ENCODE assay signal across 15 cellular contexts in the genomic region with DNA sequence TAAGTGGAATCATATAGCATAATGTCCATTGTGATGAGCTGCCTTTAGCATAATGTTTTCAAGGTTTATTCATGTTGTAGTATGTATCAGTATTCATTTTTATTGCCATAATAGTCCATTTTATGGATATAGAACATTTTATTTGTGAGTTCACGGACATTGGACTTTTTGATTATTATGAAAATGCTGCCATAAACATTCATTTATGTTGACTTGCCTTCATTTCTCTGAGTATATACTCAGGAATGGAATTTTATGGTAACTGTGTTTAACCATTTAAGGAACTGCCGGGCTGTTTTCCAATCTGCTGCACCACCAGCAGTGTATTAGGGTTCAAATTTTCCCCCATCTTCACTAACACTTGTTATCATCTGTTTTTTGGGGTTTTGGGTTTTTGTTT. TPM values are rescaled to one million over a fixed set of nuclear protein-coding genes. Genes with fewer than 3 reads are reported as not detected.
DNase-seq lines count a peak whose midpoint lies in the region; ATAC-seq and TF ChIP-seq lines count a peak whose summit lies in the region.
"Had no signal": no experiment of that assay in that cellular context is flagged by ENCODE, and none has a peak within 500 bp of the region (broad histone marks: within the 10 kb centered on the region; RNA-seq: fewer than 3 reads in every experiment).

No MANE protein-coding gene starts in this region.

- H3K4me3 ChIP-seq in transverse colon = no peak overlapping the region
- H3K4me3 ChIP-seq: A549, BLaER1, HAP-1 had no signal

- H3K4me3 Mint-ChIP-seq in natural killer cell (no peak overlapping the region), T-helper 17 cell (no peak overlapping the region), memory B cell (no peak overlapping the region)
- H3K4me3 Mint-ChIP-seq in natural killer cell treated with Interleukin-12 subunit alpha and Interleukin-12 subunit beta and Interleukin-15 and Interleukin-18, amount 100 ng/mL, for 72 hours = no peak overlapping the region
- H3K4me3 Mint-ChIP-seq: CD14-positive monocyte had no signal

- no peak for TF ChIP-seq EP300 in transverse colon (IDR thresholded peaks at IDR 0.05; ENCODE audit: low read depth)

- no peaks in the 10 kb centered on the region for H3K27me3 ChIP-seq in transverse colon
- H3K27me3 ChIP-seq: BLaER1 had no signal

- no peaks in the 10 kb centered on the region for H3K9me3 ChIP-seq in T-helper 17 cell (ENCODE audit: control insufficient read depth, low read length, poor library complexity, severe bottlenecking)
- H3K9me3 ChIP-seq in transverse colon = no peaks in the 10 kb centered on the region
- H3K9me3 ChIP-seq: A549, Caco-2, HAP-1 had no signal

- H3K36me3 ChIP-seq in transverse colon = no peaks in the 10 kb centered on the region
- H3K36me3 ChIP-seq: HAP-1 had no signal

- H3K36me3 Mint-ChIP-seq in natural killer cell (no peaks in the 10 kb centered on the region), T-helper 17 cell (ENCODE audit: low read depth) (peaks cover 2% of the 10 kb centered on the region), memory B cell (peaks cover 14% of the 10 kb centered on the region)
- peaks cover 6% of the 10 kb centered on the region for H3K36me3 Mint-ChIP-seq in natural killer cell treated with Interleukin-12 subunit alpha and Interleukin-12 subunit beta and Interleukin-15 and Interleukin-18, amount 100 ng/mL, for 72 hours

- H3K4me1 Mint-ChIP-seq in natural killer cell = peaks cover 62 to 63% of the 10 kb centered on the region in 2 donors
- H3K4me1 Mint-ChIP-seq in natural killer cell treated with Interleukin-12 subunit alpha and Interleukin-12 subunit beta and Interleukin-15 and Interleukin-18, amount 100 ng/mL, for 72 hours (ENCODE audit: low read depth in 2 of 2) = peaks cover 52 to 56% of the 10 kb centered on the region in 2 donors
- H3K4me1 Mint-ChIP-seq in T-helper 17 cell = peaks cover 45% of the 10 kb centered on the region
- H3K4me1 Mint-ChIP-seq in memory B cell = peaks cover 41% of the 10 kb centered on the region

- ATAC-seq in natural killer cell (no peak), T-helper 17 cell (no peak), memory B cell (ENCODE audit: low read depth) (no peak), GM18907 (IDR thresholded peaks at IDR 0.05; ENCODE audit: unreplicated experiment) (no peak)
- no peak for ATAC-seq in natural killer cell treated with Interleukin-12 subunit alpha and Interleukin-12 subunit beta and Interleukin-15 and Interleukin-18, amount 100 ng/mL, for 72 hours

- H3K27ac Mint-ChIP-seq in natural killer cell = peak overlapping the region; percentile 21 to 76
- no peak overlapping the region for H3K27ac Mint-ChIP-seq in natural killer cell treated with Interleukin-12 subunit alpha and Interleukin-12 subunit beta and Interleukin-15 and Interleukin-18, amount 100 ng/mL, for 72 hours
- peak overlapping the region; percentile 39 for H3K27ac Mint-ChIP-seq in T-helper 17 cell
- H3K27ac Mint-ChIP-seq in memory B cell = peak overlapping the region; percentile 29

- H3K4me1 ChIP-seq in transverse colon = peaks cover 4 to 56% (median 22%) of the 10 kb centered on the region in 4 donors
- H3K4me1 ChIP-seq: BLaER1 had no signal

- no peaks in the 10 kb centered on the region for H3K9me3 Mint-ChIP-seq in natural killer cell
- H3K9me3 Mint-ChIP-seq in natural killer cell treated with Interleukin-12 subunit alpha and Interleukin-12 subunit beta and Interleukin-15 and Interleukin-18, amount 100 ng/mL, for 72 hours = no peaks in the 10 kb centered on the region
- H3K9me3 Mint-ChIP-seq in memory B cell = no peaks in the 10 kb centered on the region

- H3K27me3 Mint-ChIP-seq in natural killer cell (ENCODE audit: low read depth in 2 of 2) = no peaks in the 10 kb centered on the region
- no peaks in the 10 kb centered on the region for H3K27me3 Mint-ChIP-seq in natural killer cell treated with Interleukin-12 subunit alpha and Interleukin-12 subunit beta and Interleukin-15 and Interleukin-18, amount 100 ng/mL, for 72 hours
- H3K27me3 Mint-ChIP-seq in T-helper 17 cell = no peaks in the 10 kb centered on the region
- no peaks in the 10 kb centered on the region for H3K27me3 Mint-ChIP-seq in memory B cell

- H3K27ac ChIP-seq in transverse colon = peak overlapping the region in 3 of 4 donors; percentile 13 to 27 (median 14)
- H3K27ac ChIP-seq: 22Rv1, A549, BLaER1 had no signal

- DNase-seq in natural killer cell (no peak), T-helper 17 cell (no peak), memory B cell (ENCODE audit: low spot score in 2 of 2) (no peak), transverse colon (no peak), SIG-M5 treated with dmso at 0.1 percent for 504 hours (lab: John Stamatoyannopoulos, UW; ENCODE audit: unreplicated experiment) (no peak), GM13977 (ENCODE audit: low spot score) (no peak)
- no peak for DNase-seq in natural killer cell treated with Interleukin-12 subunit alpha and Interleukin-12 subunit beta and Interleukin-15 and Interleukin-18, amount 100 ng/mL, for 72 hours (ENCODE audit: low spot score)
- DNase-seq: AML-193, Caco-2 had no signal

- intact Hi-C loops in natural killer cell (cut with micrococcal nuclease) (no loop called here), transverse colon (cut with DNase I; ENCODE audit: low total_unique reads) (no loop called here)

- 69% methylated on average over 2 of the region's 2 CpGs for WGBS in transverse colon (ENCODE audit: low coverage in 1 of 2), 2 donors

- TF ChIP-seq POLR2A in transverse colon (IDR thresholded peaks at IDR 0.05) = no peak

- in situ Hi-C loops in transverse colon (cut with MboI; ENCODE audit: low pct_ligation_motif_present in 1 of 4, low pct_unique_long_range_greater_than_20kb in 1 of 4, low sequenced_read_pairs in 3 of 4) = loop anchor here in 2 of 4 donors (25.0 kb wide), 3 partner anchors 170 to 720 kb away; a partner anchor contains a TSS
- in situ Hi-C loops in GM13977 (cut with MboI; ENCODE audit: low pct_unique_long_range_greater_than_20kb, low sequenced_read_pairs, unreplicated experiment) = no loop called here

- TF ChIP-seq CTCF in natural killer cell (IDR thresholded peaks at IDR 0.05) (no peak), transverse colon (IDR thresholded peaks at IDR 0.05) (no peak), GM13977 (IDR thresholded peaks at IDR 0.05; ENCODE audit: extremely low read depth, insufficient read depth, missing control alignments) (no peak)

RNA-seq across cellular contexts. Expression of a gene that starts 12.2 kb away (rescaled TPM):
- total RNA-seq in natural killer cell = 100 to 1,000 TPM in 2 of 3 donors, 10 to 100 TPM in 1; 88.1 to 107 (median 106) TPM
- total RNA-seq in natural killer cell treated with Interleukin-12 subunit alpha and Interleukin-12 subunit beta and Interleukin-15 and Interleukin-18, amount 100 ng/mL, for 72 hours = 100 to 1,000 TPM in 1 of 2 donors, 10 to 100 TPM in 1; 96.8 to 125 TPM
- 10 to 100 TPM; 73.7 to 89.3 TPM for total RNA-seq in T-helper 17 cell
- total RNA-seq in transverse colon = 10 to 100 TPM; 41.9 to 56.1 (median 51.9) TPM

Comparison
In these comparisons a context has a peak if more than half of its experiments do, and no peak if none do; other contexts are left out.
1. H3K27ac Mint-ChIP-seq: peak in natural killer cell (2 of 2), T-helper 17 cell (single experiment) and memory B cell (single experiment); none in natural killer cell treated with Interleukin-12 subunit alpha and Interleukin-12 subunit beta and Interleukin-15 and Interleukin-18, amount 100 ng/mL, for 72 hours (0 of 2).